In genomic region chr3:9862391-9863235, GRCh38 we compare ENCODE assay signal across 8 cellular contexts. TPM values are rescaled to one million over a fixed set of nuclear protein-coding genes. Genes with fewer than 3 reads are reported as not detected.
DNase-seq lines count a peak whose midpoint lies in the region; ATAC-seq and TF ChIP-seq lines count a peak whose summit lies in the region.

No MANE protein-coding gene starts in this region.

- peak overlapping the region in 3 of 4 donors; percentile 15 to 65 (median 52) for H3K27ac ChIP-seq in upper lobe of left lung

- peak; percentile 39 for TF ChIP-seq CTCF in GM10266 (IDR thresholded peaks at IDR 0.05; ENCODE audit: control insufficient read depth, insufficient read depth, low read depth, missing control alignments)
- peak; percentile 54 for TF ChIP-seq CTCF in epithelial cell of proximal tubule (conservative IDR thresholded peaks at IDR 0.05; ENCODE audit: low read depth, low read length)
- peak in 4 of 6 experiments; percentile 31 to 50 (median 40) for TF ChIP-seq CTCF in upper lobe of left lung (IDR thresholded peaks at IDR 0.05)

- H3K9me3 ChIP-seq in upper lobe of left lung: no peaks in the 10 kb centered on the region

- CTCF ChIA-PET in T-cell (lab: Charles Lee): no interaction called here

- no peaks in the 10 kb centered on the region for H3K36me3 Mint-ChIP-seq in T-cell

- POLR2A ChIA-PET in T-cell (lab: Charles Lee): no interaction called here

- H3K4me1 ChIP-seq in upper lobe of left lung: peaks cover 20 to 47% (median 25%) of the 10 kb centered on the region in 4 donors

- H3K27me3 Mint-ChIP-seq in T-cell: peaks cover 0 to 13% of the 10 kb centered on the region in 2 donors

- H3K4me3 ChIP-seq in epithelial cell of proximal tubule (ENCODE audit: low read depth, low read length) (peak overlapping the region; percentile 27), upper lobe of left lung (peak overlapping the region; percentile 14 to 52 (median 38))

- H3K27ac Mint-ChIP-seq in T-cell: peak overlapping the region in 1 of 2 donors; percentile 43

- DNase-seq in GM10266 (ENCODE audit: extremely low spot score) (no peak), T-cell (peak in 22 of 34 experiments; percentile 4 to 51 (median 22)), epithelial cell of proximal tubule (ENCODE audit: low read depth) (no peak), myocyte (ENCODE audit: low read depth) (peak; percentile 28), upper lobe of left lung (peak; percentile 59 to 91), NAMALWA (ENCODE audit: low spot score) (no peak)

- peaks cover 0 to 7% (median 0%) of the 10 kb centered on the region in 3 donors for H3K4me1 Mint-ChIP-seq in T-cell

- no peaks in the 10 kb centered on the region for H3K36me3 ChIP-seq in upper lobe of left lung

- no peak for TF ChIP-seq EP300 in upper lobe of left lung (IDR thresholded peaks at IDR 0.05)

- peak; percentile 67 to 79 (median 70) for ATAC-seq in T-cell (replicated peaks in 1 of 4)
- peak; percentile 58 to 89 for ATAC-seq in upper lobe of left lung (ENCODE audit: low FRiP score in 2 of 2)
- ATAC-seq in GM21737 (IDR thresholded peaks at IDR 0.05; ENCODE audit: unreplicated experiment): no peak
- ATAC-seq in GM19324 (IDR thresholded peaks at IDR 0.05; ENCODE audit: low FRiP score, unreplicated experiment): no peak

- H3K9me3 Mint-ChIP-seq in T-cell: no peaks in the 10 kb centered on the region

- 20 to 31% methylated on average over 11 to 45 of the region's 52 CpGs for WGBS in upper lobe of left lung, 2 donors

- peak overlapping the region in 1 of 3 donors; percentile 44 for H3K4me3 Mint-ChIP-seq in T-cell

- no peaks in the 10 kb centered on the region for H3K27me3 ChIP-seq in upper lobe of left lung

- TF ChIP-seq POLR2A in upper lobe of left lung (IDR thresholded peaks at IDR 0.05): no peak

RNA-seq across cellular contexts. Expression of gene CIDEC, which starts 17.4 kb away (rescaled TPM):
- total RNA-seq in T-cell: under 1 TPM in 1 of 5 donors, not detected in 4; 0.66 TPM
- total RNA-seq in epithelial cell of proximal tubule: not detected in 2 replicates
- total RNA-seq in myocyte: 0.26 TPM in 1 of 2 replicates, not detected in the other
- polyA plus RNA-seq in myocyte (2012): 0.09 TPM
- not detected for total RNA-seq in upper lobe of left lung

RNA-seq across cellular contexts. Expression of gene RPUSD3, which starts 18.8 kb away (rescaled TPM):
- total RNA-seq in T-cell (10 to 100 TPM; 23.6 to 70.5 (median 64.7) TPM), epithelial cell of proximal tubule (45.1 and 71.8 TPM in 2 replicates), myocyte (34.9 and 43.4 TPM in 2 replicates), upper lobe of left lung (10 to 100 TPM; 23.8 to 58.7 (median 34.9) TPM)
- 33.9 TPM for polyA plus RNA-seq in myocyte (2012)

RNA-seq across cellular contexts. Expression of gene JAGN1, which starts 27.8 kb away (rescaled TPM):
- total RNA-seq in T-cell (10 to 100 TPM; 16.9 to 28.6 (median 23.7) TPM), epithelial cell of proximal tubule (27.8 and 39.1 TPM in 2 replicates), myocyte (41.4 and 50.5 TPM in 2 replicates), upper lobe of left lung (10 to 100 TPM in 4 of 6 donors, 1 to 10 TPM in 2; 4.2 to 33.3 (median 24.2) TPM)
- 43.6 TPM for polyA plus RNA-seq in myocyte (2012)

RNA-seq across cellular contexts. Expression of gene IL17RE, which starts 40.0 kb away (rescaled TPM):
- 1 to 10 TPM in 4 of 5 donors, under 1 TPM in 1; 0.68 to 5.1 (median 1.9) TPM for total RNA-seq in T-cell
- 4.1 and 4.8 TPM in 2 replicates for total RNA-seq in epithelial cell of proximal tubule
- total RNA-seq in myocyte: 0.40 and 0.68 TPM in 2 replicates
- 1.3 TPM for polyA plus RNA-seq in myocyte (2012)
- total RNA-seq in upper lobe of left lung: 10 to 100 TPM; 16.1 to 44.8 (median 27.0) TPM

RNA-seq across cellular contexts. Expression of gene TTLL3, which starts 52.6 kb away (rescaled TPM):
- total RNA-seq in T-cell (10 to 100 TPM; 59.8 to 94.9 (median 67.4) TPM), epithelial cell of proximal tubule (5.3 and 9.7 TPM in 2 replicates), myocyte (12.2 and 17.2 TPM in 2 replicates), upper lobe of left lung (100 to 1,000 TPM in 2 of 6 donors, 10 to 100 TPM in 4; 33.0 to 544 (median 64.4) TPM)
- 30.4 TPM for polyA plus RNA-seq in myocyte (2012)

Comparison
In these comparisons a context has a peak if more than half of its experiments do, and no peak if none do; other contexts are left out.
1. DNase-seq: peak in T-cell (22 of 34), myocyte (single experiment) and upper lobe of left lung (2 of 2); none in GM10266 (single experiment), epithelial cell of proximal tubule (single experiment) and NAMALWA (single experiment).
2. ATAC-seq: peak in T-cell (4 of 4) and upper lobe of left lung (2 of 2); none in GM21737 (single experiment) and GM19324 (single experiment).
3. Peak in every context shown above with its lines, with median percentiles within 50 percentile points of each other: CTCF ChIP-seq.